ENCODE assay signal across 12 cellular contexts in the genomic region with DNA sequence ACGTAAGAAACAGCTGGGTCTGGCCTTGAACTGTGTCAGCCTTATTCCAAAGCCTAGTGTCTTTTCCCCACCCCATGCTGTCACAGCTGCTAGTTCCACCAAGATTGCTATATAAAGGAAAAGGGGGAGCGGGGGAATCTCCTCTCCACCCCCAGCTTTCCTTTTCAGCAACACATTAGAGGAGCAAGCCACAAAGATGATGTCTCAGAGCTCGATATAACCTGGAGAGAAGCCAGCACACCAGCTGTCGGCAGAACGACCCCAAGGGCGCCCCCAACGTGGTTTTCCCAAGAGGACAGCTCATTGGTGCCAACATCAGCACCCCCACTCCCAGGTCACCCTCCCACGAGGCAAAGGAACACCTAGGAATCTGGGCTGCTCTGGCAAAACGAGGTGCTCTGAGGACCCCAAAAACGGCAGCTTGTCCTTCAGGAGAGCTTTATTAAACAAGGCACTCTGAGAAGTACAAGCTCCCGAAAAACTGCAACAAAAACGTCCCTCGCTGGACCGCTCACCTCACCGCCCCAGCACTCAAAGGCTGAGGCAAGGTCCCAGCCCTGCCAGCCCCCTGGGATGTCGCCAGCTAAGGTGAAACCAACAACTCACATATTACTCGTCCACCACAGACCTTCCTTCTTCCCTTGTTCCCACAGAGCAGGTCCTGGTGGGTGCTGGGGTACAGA. TPM values are rescaled to one million over a fixed set of nuclear protein-coding genes. Genes with fewer than 3 reads are reported as not detected.
DNase-seq lines count a peak whose midpoint lies in the region; ATAC-seq and TF ChIP-seq lines count a peak whose summit lies in the region.
"Had no signal": no experiment of that assay in that cellular context is flagged by ENCODE, and none has a peak within 500 bp of the region (broad histone marks: within the 10 kb centered on the region; RNA-seq: fewer than 3 reads in every experiment).

No MANE protein-coding gene starts in this region.

- no peak for ATAC-seq in GM18873 (IDR thresholded peaks at IDR 0.05; ENCODE audit: low FRiP score, unreplicated experiment)
- ATAC-seq in HG03097 (IDR thresholded peaks at IDR 0.05; ENCODE audit: low FRiP score, unreplicated experiment): no peak
- ATAC-seq: left lobe of liver had no signal

- BruUV-seq in A673 (replicated peaks; lab: Mats Ljungman, UMichigan): no TSS peak

- TF ChIP-seq CTCF in A673 (conservative IDR thresholded peaks at IDR 0.05; ENCODE audit: low read depth, low read length) (no peak), fibroblast of pulmonary artery (IDR thresholded peaks at IDR 0.05; ENCODE audit: low read length, missing control alignments) (no peak), prostate gland (IDR thresholded peaks at IDR 0.05) (no peak)

- H3K27me3 ChIP-seq in A673 (replicated peaks; ENCODE audit: insufficient read depth, low read depth, low read length, poor library complexity) (no peaks in the 10 kb centered on the region), prostate gland (replicated peaks; ENCODE audit: insufficient read depth) (no peaks in the 10 kb centered on the region)

- intact Hi-C loops in A673 (cut with micrococcal nuclease; ENCODE audit: unreplicated experiment): no loop called here
- intact Hi-C loops in prostate gland (cut with DNase I): no loop called here

- CTCF ChIA-PET in A673 (lab: Charles Lee): interaction anchor here (0.8 kb wide), 1 partner anchor 21 kb away, joined by 3 read pairs; no protein-coding TSS in a partner anchor

- H3K36me3 ChIP-seq in A673 (ENCODE audit: insufficient read depth, low read length, poor library complexity, severe bottlenecking): no peaks in the 10 kb centered on the region
- no peaks in the 10 kb centered on the region for H3K36me3 ChIP-seq in prostate gland

- POLR2A ChIA-PET in A673 (lab: Charles Lee; ENCODE audit: low non-redundant PET): interaction anchor here (0.5 to 0.6 kb wide), 2 partner anchors 224 to 347 kb away, joined by 4 read pairs; no protein-coding TSS in a partner anchor

- H3K4me1 ChIP-seq in A673 (ENCODE audit: insufficient read depth, low read length, poor library complexity, severe bottlenecking) (peaks cover 12% of the 10 kb centered on the region), prostate gland (replicated peaks) (no peaks in the 10 kb centered on the region)

- H3K9me3 ChIP-seq in A673 (ENCODE audit: low read depth, low read length, poor library complexity, severe bottlenecking) (no peaks in the 10 kb centered on the region), prostate gland (no peaks in the 10 kb centered on the region)

- H3K4me3 ChIP-seq in A673 (ENCODE audit: low read depth, low read length, poor library complexity, severe bottlenecking) (no peak overlapping the region), fibroblast of pulmonary artery (replicated peaks; ENCODE audit: low read depth, low read length) (no peak overlapping the region), prostate gland (no peak overlapping the region)

- WGBS in prostate gland: 37% methylated on average over 17 of the region's 17 CpGs

- DNase-seq in A673 (ENCODE audit: low spot score) (peak; percentile 32), NCI-H69 (lab: John Stamatoyannopoulos, UW) (peak; percentile 73), fibroblast of pulmonary artery (ENCODE audit: low read depth) (peak; percentile 3), prostate gland (ENCODE audit: low spot score) (no peak), NCI-H1436 (lab: John Stamatoyannopoulos, UW) (no peak), mesenteric fat pad (ENCODE audit: low spot score) (no peak)
- DNase-seq: activated effector memory CD4-positive, alpha-beta T cell treated with Interleukin-2 at 50 U/mL for 16 hours; CD4-positive, alpha-beta memory T cell; NCI-H748 treated with DMSO at 0.1 percent for 48 hours had no signal

- no peak for TF ChIP-seq POLR2A in prostate gland (IDR thresholded peaks at IDR 0.05)

- H3K27ac ChIP-seq in A673 (ENCODE audit: low read depth, low read length, poor library complexity, severe bottlenecking): no peak overlapping the region
- H3K27ac ChIP-seq in prostate gland: peak overlapping the region; percentile 69 to 70

RNA-seq across cellular contexts. Expression of gene ATP9A, which starts 36.3 kb away (rescaled TPM):
- 31.2 and 34.8 TPM in 2 replicates for total RNA-seq in A673 (2021)
- total RNA-seq in prostate gland: 100 to 1,000 TPM in 1 of 2 donors, 10 to 100 TPM in 1; 35.1 to 118 TPM
- 109 TPM for total RNA-seq in mesenteric fat pad

Comparison
In these comparisons a context has a peak if more than half of its experiments do, and no peak if none do; other contexts are left out.
1. DNase-seq: peak in A673 (single experiment), NCI-H69 (single experiment) and fibroblast of pulmonary artery (single experiment); none in prostate gland (single experiment), NCI-H1436 (single experiment) and mesenteric fat pad (single experiment).